Comparison of ENCODE assay signal across 1 cellular context in genomic region chr5:55994998-55995914, GRCh38.
TF ChIP-seq lines count a peak whose summit lies in the region.

No MANE protein-coding gene starts in this region.

TF ChIP-seq in HepG2, 621 proteins besides CTCF, POLR2A, EP300 and RAD21 (continued from another document and continues in another):
- TF ChIP-seq ZBTB2 (CRISPR knock-in tag; IDR thresholded peaks at IDR 0.05; ENCODE audit: low read depth): peak; percentile 79
- TF ChIP-seq, protein P1, sequence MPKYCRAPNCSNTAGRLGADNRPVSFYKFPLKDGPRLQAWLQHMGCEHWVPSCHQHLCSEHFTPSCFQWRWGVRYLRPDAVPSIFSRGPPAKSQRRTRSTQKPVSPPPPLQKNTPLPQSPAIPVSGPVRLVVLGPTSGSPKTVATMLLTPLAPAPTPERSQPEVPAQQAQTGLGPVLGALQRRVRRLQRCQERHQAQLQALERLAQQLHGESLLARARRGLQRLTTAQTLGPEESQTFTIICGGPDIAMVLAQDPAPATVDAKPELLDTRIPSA (CRISPR knock-in tag; IDR thresholded peaks at IDR 0.05; ENCODE audit: borderline replicate concordance): no peak
- TF ChIP-seq THAP9 (CRISPR knock-in tag; IDR thresholded peaks at IDR 0.05; ENCODE audit: borderline replicate concordance): peak; percentile 38; the same call in 1 of the 2 replicates
- peak; percentile 79; the same call in 1 of the 2 replicates for TF ChIP-seq ZNF331 (CRISPR knock-in tag; IDR thresholded peaks at IDR 0.05)
- TF ChIP-seq FIP1L1 (IDR thresholded peaks at IDR 0.05; ENCODE audit: borderline replicate concordance, insufficient read depth, low read depth, low read length): no peak
- TF ChIP-seq, protein P2, sequence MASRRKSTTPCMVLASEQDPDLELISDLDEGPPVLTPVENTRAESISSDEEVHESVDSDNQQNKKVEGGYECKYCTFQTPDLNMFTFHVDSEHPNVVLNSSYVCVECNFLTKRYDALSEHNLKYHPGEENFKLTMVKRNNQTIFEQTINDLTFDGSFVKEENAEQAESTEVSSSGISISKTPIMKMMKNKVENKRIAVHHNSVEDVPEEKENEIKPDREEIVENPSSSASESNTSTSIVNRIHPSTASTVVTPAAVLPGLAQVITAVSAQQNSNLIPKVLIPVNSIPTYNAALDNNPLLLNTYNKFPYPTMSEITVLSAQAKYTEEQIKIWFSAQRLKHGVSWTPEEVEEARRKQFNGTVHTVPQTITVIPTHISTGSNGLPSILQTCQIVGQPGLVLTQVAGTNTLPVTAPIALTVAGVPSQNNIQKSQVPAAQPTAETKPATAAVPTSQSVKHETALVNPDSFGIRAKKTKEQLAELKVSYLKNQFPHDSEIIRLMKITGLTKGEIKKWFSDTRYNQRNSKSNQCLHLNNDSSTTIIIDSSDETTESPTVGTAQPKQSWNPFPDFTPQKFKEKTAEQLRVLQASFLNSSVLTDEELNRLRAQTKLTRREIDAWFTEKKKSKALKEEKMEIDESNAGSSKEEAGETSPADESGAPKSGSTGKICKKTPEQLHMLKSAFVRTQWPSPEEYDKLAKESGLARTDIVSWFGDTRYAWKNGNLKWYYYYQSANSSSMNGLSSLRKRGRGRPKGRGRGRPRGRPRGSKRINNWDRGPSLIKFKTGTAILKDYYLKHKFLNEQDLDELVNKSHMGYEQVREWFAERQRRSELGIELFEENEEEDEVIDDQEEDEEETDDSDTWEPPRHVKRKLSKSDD (CRISPR knock-in tag; IDR thresholded peaks at IDR 0.05; ENCODE audit: low read depth): peak; percentile 50; the same call in 1 of the 2 replicates
- TF ChIP-seq AKAP8 (CRISPR knock-in tag; IDR thresholded peaks at IDR 0.05): 0 out of 2 replicates have a peak, but pooled peaks have one; percentile 60
- no peak for TF ChIP-seq IRX3 (CRISPR knock-in tag; IDR thresholded peaks at IDR 0.05; ENCODE audit: borderline replicate concordance, low read depth)
- TF ChIP-seq RBFOX2 (IDR thresholded peaks at IDR 0.05; ENCODE audit: low read depth, low read length): peak; percentile 81
- TF ChIP-seq ZGPAT (CRISPR knock-in tag; IDR thresholded peaks at IDR 0.05): peak; percentile 90
- no peak for TF ChIP-seq ZNF253 (CRISPR knock-in tag; IDR thresholded peaks at IDR 0.05; ENCODE audit: borderline replicate concordance)
- no peak for TF ChIP-seq ZNF44 (CRISPR knock-in tag; IDR thresholded peaks at IDR 0.05)
- peak; percentile 69; the same call in 1 of the 2 replicates for TF ChIP-seq KMT2B (CRISPR knock-in tag; IDR thresholded peaks at IDR 0.05)
- no peak for TF ChIP-seq GPN1 (CRISPR knock-in tag; IDR thresholded peaks at IDR 0.05; ENCODE audit: borderline replicate concordance)
- no peak for TF ChIP-seq TCF12 (IDR thresholded peaks at IDR 0.05)
- TF ChIP-seq TCF12 (CRISPR knock-in tag; IDR thresholded peaks at IDR 0.05): peak; percentile 61; the same call in 1 of the 2 replicates
- TF ChIP-seq HMG20A (CRISPR knock-in tag; IDR thresholded peaks at IDR 0.05; ENCODE audit: borderline replicate concordance): peak; percentile 57; the same call in 1 of the 2 replicates
- no peak for TF ChIP-seq HOXA7 (CRISPR knock-in tag; IDR thresholded peaks at IDR 0.05)
- peak; percentile 76; the same call in 1 of the 2 replicates for TF ChIP-seq ZNF343 (CRISPR knock-in tag; IDR thresholded peaks at IDR 0.05)
- peak; percentile 64 for TF ChIP-seq GATAD2A (CRISPR knock-in tag; IDR thresholded peaks at IDR 0.05)
- TF ChIP-seq ZNF503 (CRISPR knock-in tag; IDR thresholded peaks at IDR 0.05): no peak; the same call in 1 of the 2 replicates
- TF ChIP-seq, protein P3, sequence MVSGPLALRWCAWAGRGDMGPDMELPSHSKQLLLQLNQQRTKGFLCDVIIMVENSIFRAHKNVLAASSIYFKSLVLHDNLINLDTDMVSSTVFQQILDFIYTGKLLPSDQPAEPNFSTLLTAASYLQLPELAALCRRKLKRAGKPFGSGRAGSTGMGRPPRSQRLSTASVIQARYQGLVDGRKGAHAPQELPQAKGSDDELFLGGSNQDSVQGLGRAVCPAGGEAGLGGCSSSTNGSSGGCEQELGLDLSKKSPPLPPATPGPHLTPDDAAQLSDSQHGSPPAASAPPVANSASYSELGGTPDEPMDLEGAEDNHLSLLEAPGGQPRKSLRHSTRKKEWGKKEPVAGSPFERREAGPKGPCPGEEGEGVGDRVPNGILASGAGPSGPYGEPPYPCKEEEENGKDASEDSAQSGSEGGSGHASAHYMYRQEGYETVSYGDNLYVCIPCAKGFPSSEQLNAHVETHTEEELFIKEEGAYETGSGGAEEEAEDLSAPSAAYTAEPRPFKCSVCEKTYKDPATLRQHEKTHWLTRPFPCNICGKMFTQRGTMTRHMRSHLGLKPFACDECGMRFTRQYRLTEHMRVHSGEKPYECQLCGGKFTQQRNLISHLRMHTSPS (CRISPR knock-in tag; IDR thresholded peaks at IDR 0.05; ENCODE audit: low read depth): 0 out of 2 replicates have a peak, but pooled peaks have one; percentile 51
- TF ChIP-seq ZFAT (CRISPR knock-in tag; conservative IDR thresholded peaks at IDR 0.05): no peak
- TF ChIP-seq JUND (CRISPR knock-in tag; IDR thresholded peaks at IDR 0.05): peak; percentile 15; the same call in 1 of the 2 replicates
- TF ChIP-seq, protein P4, sequence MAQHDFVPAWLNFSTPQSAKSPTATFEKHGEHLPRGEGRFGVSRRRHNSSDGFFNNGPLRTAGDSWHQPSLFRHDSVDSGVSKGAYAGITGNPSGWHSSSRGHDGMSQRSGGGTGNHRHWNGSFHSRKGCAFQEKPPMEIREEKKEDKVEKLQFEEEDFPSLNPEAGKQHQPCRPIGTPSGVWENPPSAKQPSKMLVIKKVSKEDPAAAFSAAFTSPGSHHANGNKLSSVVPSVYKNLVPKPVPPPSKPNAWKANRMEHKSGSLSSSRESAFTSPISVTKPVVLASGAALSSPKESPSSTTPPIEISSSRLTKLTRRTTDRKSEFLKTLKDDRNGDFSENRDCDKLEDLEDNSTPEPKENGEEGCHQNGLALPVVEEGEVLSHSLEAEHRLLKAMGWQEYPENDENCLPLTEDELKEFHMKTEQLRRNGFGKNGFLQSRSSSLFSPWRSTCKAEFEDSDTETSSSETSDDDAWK (CRISPR knock-in tag; IDR thresholded peaks at IDR 0.05): no peak
- peak; percentile 79 for TF ChIP-seq KDM2A (CRISPR knock-in tag; IDR thresholded peaks at IDR 0.05; ENCODE audit: borderline replicate concordance, low read depth)
- no peak for TF ChIP-seq ZNF569 (CRISPR knock-in tag; IDR thresholded peaks at IDR 0.05; ENCODE audit: borderline replicate concordance)
- no peak for TF ChIP-seq ZKSCAN8 (CRISPR knock-in tag; IDR thresholded peaks at IDR 0.05; ENCODE audit: borderline replicate concordance)
- TF ChIP-seq ZNF737 (CRISPR knock-in tag; IDR thresholded peaks at IDR 0.05; ENCODE audit: borderline replicate concordance): no peak
- TF ChIP-seq ZNF337 (CRISPR knock-in tag; IDR thresholded peaks at IDR 0.05; ENCODE audit: borderline replicate concordance, low read depth): no peak
- TF ChIP-seq ZNF644 (CRISPR knock-in tag; IDR thresholded peaks at IDR 0.05; ENCODE audit: low read depth): no peak
- TF ChIP-seq KLF11 (CRISPR knock-in tag; IDR thresholded peaks at IDR 0.05): no peak
- TF ChIP-seq ZNF121 (CRISPR knock-in tag; IDR thresholded peaks at IDR 0.05): peak; percentile 42
- no peak; the same call in 1 of the 2 replicates for TF ChIP-seq MYC (CRISPR knock-in tag; IDR thresholded peaks at IDR 0.05; ENCODE audit: borderline replicate concordance)
- TF ChIP-seq ZNF547 (CRISPR knock-in tag; IDR thresholded peaks at IDR 0.05): peak; percentile 83
- no peak for TF ChIP-seq FOXM1 (CRISPR knock-in tag; IDR thresholded peaks at IDR 0.05)
- peak; percentile 62; the same call in 1 of the 2 replicates for TF ChIP-seq MAX (IDR thresholded peaks at IDR 0.05)
- TF ChIP-seq SMARCE1 (IDR thresholded peaks at IDR 0.05; ENCODE audit: borderline replicate concordance): no peak
- peak; percentile 36 for TF ChIP-seq TBL1XR1 (IDR thresholded peaks at IDR 0.05; ENCODE audit: borderline replicate concordance, low read length, partially characterized antibody)
- TF ChIP-seq TRIM22 (IDR thresholded peaks at IDR 0.05): no peak
- TF ChIP-seq SP2 (CRISPR knock-in tag; IDR thresholded peaks at IDR 0.05): peak; percentile 96
- TF ChIP-seq, protein P5, sequence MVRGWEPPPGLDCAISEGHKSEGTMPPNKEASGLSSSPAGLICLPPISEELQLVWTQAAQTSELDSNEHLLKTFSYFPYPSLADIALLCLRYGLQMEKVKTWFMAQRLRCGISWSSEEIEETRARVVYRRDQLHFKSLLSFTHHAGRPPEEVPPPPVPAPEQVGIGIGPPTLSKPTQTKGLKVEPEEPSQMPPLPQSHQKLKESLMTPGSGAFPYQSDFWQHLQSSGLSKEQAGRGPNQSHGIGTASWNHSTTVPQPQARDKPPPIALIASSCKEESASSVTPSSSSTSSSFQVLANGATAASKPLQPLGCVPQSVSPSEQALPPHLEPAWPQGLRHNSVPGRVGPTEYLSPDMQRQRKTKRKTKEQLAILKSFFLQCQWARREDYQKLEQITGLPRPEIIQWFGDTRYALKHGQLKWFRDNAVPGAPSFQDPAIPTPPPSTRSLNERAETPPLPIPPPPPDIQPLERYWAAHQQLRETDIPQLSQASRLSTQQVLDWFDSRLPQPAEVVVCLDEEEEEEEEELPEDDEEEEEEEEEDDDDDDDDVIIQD (CRISPR knock-in tag; IDR thresholded peaks at IDR 0.05; ENCODE audit: low read depth): peak; percentile 88
- TF ChIP-seq ZFP36 (IDR thresholded peaks at IDR 0.05; ENCODE audit: borderline replicate concordance, low read depth, low read length, partially characterized antibody): no peak
- peak; percentile 71; the same call in 1 of the 2 replicates for TF ChIP-seq ZNF501 (CRISPR knock-in tag; IDR thresholded peaks at IDR 0.05)
- TF ChIP-seq PITX1 (CRISPR knock-in tag; IDR thresholded peaks at IDR 0.05): peak; percentile 61; the same call in 1 of the 2 replicates
- no peak for TF ChIP-seq MIER2 (CRISPR knock-in tag; IDR thresholded peaks at IDR 0.05)
- TF ChIP-seq ZNF383 (CRISPR knock-in tag; IDR thresholded peaks at IDR 0.05; ENCODE audit: borderline replicate concordance): no peak
- no peak for TF ChIP-seq SP1 (IDR thresholded peaks at IDR 0.05)
- peak; percentile 95 for TF ChIP-seq SP1 (CRISPR knock-in tag; IDR thresholded peaks at IDR 0.05)
